10 cellular contexts compared by ENCODE assay signal in genomic region chr2:148642891-148643416, GRCh38. TPM values are rescaled to one million over a fixed set of nuclear protein-coding genes. Genes with fewer than 3 reads are reported as not detected.
A peak's percentile ranks its signal among the peaks of the same experiment; 100 is the strongest.
DNase-seq lines count a peak whose midpoint lies in the region; ATAC-seq lines count a peak whose summit lies in the region.
"Had no signal": no experiment of that assay in that cellular context is flagged by ENCODE, and none has a peak within 500 bp of the region (broad histone marks: within the 10 kb centered on the region; RNA-seq: fewer than 3 reads in every experiment).

No MANE protein-coding gene starts in this region.

- intact Hi-C loops in CD4-positive, alpha-beta memory T cell (cut with micrococcal nuclease): no loop called here

- no peaks in the 10 kb centered on the region for H3K36me3 ChIP-seq in CD4-positive, alpha-beta memory T cell (ENCODE audit: insufficient read depth, low read length)

- no peak for ATAC-seq in GM21381 (IDR thresholded peaks at IDR 0.05; ENCODE audit: unreplicated experiment)
- no peak for ATAC-seq in HG03280 (IDR thresholded peaks at IDR 0.05; ENCODE audit: unreplicated experiment)

- H3K36me3 Mint-ChIP-seq in CD4-positive, alpha-beta memory T cell: peaks cover 0 to 21% of the 10 kb centered on the region in 2 donors
- H3K36me3 Mint-ChIP-seq in activated naive CD8-positive, alpha-beta T cell treated with anti-CD3 and anti-CD28 coated beads for 36 hours: peaks cover 5% of the 10 kb centered on the region

- peak overlapping the region in 7 of 8 donors; percentile 73 to 97 (median 96) for H3K4me3 Mint-ChIP-seq in CD4-positive, alpha-beta memory T cell
- peak overlapping the region; percentile 56 for H3K4me3 Mint-ChIP-seq in activated naive CD8-positive, alpha-beta T cell treated with anti-CD3 and anti-CD28 coated beads for 36 hours

- H3K27ac Mint-ChIP-seq in CD4-positive, alpha-beta memory T cell: peak overlapping the region in 4 of 7 donors; percentile 60 to 96 (median 82)
- peak overlapping the region; percentile 93 for H3K27ac Mint-ChIP-seq in activated naive CD8-positive, alpha-beta T cell treated with anti-CD3 and anti-CD28 coated beads for 36 hours

- no peak overlapping the region for H3K4me3 ChIP-seq in CD4-positive, alpha-beta memory T cell (ENCODE audit: low read length in 2 of 2)

- H3K27ac ChIP-seq in CD4-positive, alpha-beta memory T cell (ENCODE audit: low read depth, low read length): no peak overlapping the region

- no peaks in the 10 kb centered on the region for H3K27me3 ChIP-seq in CD4-positive, alpha-beta memory T cell (ENCODE audit: insufficient read depth, low read length)

- H3K9me3 Mint-ChIP-seq in CD4-positive, alpha-beta memory T cell: peaks cover 0 to 1% (median 0%) of the 10 kb centered on the region in 8 donors
- no peaks in the 10 kb centered on the region for H3K9me3 Mint-ChIP-seq in activated naive CD8-positive, alpha-beta T cell treated with anti-CD3 and anti-CD28 coated beads for 36 hours

- no peak for DNase-seq in CD4-positive, alpha-beta memory T cell
- DNase-seq in Kasumi-1 (lab: John Stamatoyannopoulos, UW): peak; percentile 59 to 65
- DNase-seq in activated naive CD8-positive, alpha-beta T cell treated with anti-CD3 and anti-CD28 coated beads for 36 hours: no peak
- DNase-seq in medulla oblongata (ENCODE audit: extremely low spot score): peak; percentile 67
- no peak for DNase-seq in NCI-H128 (lab: John Stamatoyannopoulos, UW; ENCODE audit: unreplicated experiment)
- DNase-seq in NCI-H2029 treated with DMSO at 0.1 percent for 48 hours (lab: John Stamatoyannopoulos, UW): no peak
- DNase-seq: RPMI8226; stimulated activated naive CD4-positive, alpha-beta T cell treated with Interleukin-2 at 50 U/mL for 16 hours had no signal

- POLR2A ChIA-PET in CD4-positive, alpha-beta memory T cell (lab: Charles Lee; ENCODE audit: partially characterized antibody): interaction anchor here (0.7 to 6.7 kb wide), 6 partner anchors 15 to 233 kb away, joined by 3 to 121 read pairs (median 4); no protein-coding TSS in a partner anchor

- no peaks in the 10 kb centered on the region for H3K9me3 ChIP-seq in CD4-positive, alpha-beta memory T cell (ENCODE audit: control insufficient read depth in 1 of 2, low read length in 2 of 2)

- H3K27me3 Mint-ChIP-seq in CD4-positive, alpha-beta memory T cell: peaks cover 1 to 3% of the 10 kb centered on the region in 2 donors
- no peaks in the 10 kb centered on the region for H3K27me3 Mint-ChIP-seq in activated naive CD8-positive, alpha-beta T cell treated with anti-CD3 and anti-CD28 coated beads for 36 hours

- H3K4me1 ChIP-seq in CD4-positive, alpha-beta memory T cell (ENCODE audit: insufficient read depth, low read length): peaks cover 28% of the 10 kb centered on the region

- H3K4me1 Mint-ChIP-seq in CD4-positive, alpha-beta memory T cell: peaks cover 11 to 26% (median 21%) of the 10 kb centered on the region in 4 donors
- peaks cover 26% of the 10 kb centered on the region for H3K4me1 Mint-ChIP-seq in activated naive CD8-positive, alpha-beta T cell treated with anti-CD3 and anti-CD28 coated beads for 36 hours

- CTCF ChIA-PET in CD4-positive, alpha-beta memory T cell (lab: Charles Lee; ENCODE audit: partially characterized antibody): interaction anchor here (0.9 to 2.0 kb wide), 6 partner anchors 9 to 622 kb away, joined by 3 to 9 read pairs (median 4); partner anchors contain the start of genes MBD5 and ORC4

RNA-seq across cellular contexts. Expression of gene EPC2, which starts 1.6 kb away (rescaled TPM):
- total RNA-seq in CD4-positive, alpha-beta memory T cell: 10 to 100 TPM; 70.9 to 77.9 TPM
- polyA plus RNA-seq in CD4-positive, alpha-beta memory T cell: 1 to 10 TPM; 1.4 to 3.8 TPM
- total RNA-seq in activated naive CD8-positive, alpha-beta T cell treated with anti-CD3 and anti-CD28 coated beads for 36 hours: 10 to 100 TPM; 23.9 to 28.5 TPM

Comparison
In these comparisons a context has a peak if more than half of its experiments do, and no peak if none do; other contexts are left out.
1. DNase-seq: peak in Kasumi-1 (2 of 2) and medulla oblongata (single experiment); none in CD4-positive, alpha-beta memory T cell (0 of 5), activated naive CD8-positive, alpha-beta T cell treated with anti-CD3 and anti-CD28 coated beads for 36 hours (single experiment), NCI-H128 (single experiment) and NCI-H2029 treated with DMSO at 0.1 percent for 48 hours (single experiment).